1 cellular context compared by ENCODE assay signal in the genomic region with DNA sequence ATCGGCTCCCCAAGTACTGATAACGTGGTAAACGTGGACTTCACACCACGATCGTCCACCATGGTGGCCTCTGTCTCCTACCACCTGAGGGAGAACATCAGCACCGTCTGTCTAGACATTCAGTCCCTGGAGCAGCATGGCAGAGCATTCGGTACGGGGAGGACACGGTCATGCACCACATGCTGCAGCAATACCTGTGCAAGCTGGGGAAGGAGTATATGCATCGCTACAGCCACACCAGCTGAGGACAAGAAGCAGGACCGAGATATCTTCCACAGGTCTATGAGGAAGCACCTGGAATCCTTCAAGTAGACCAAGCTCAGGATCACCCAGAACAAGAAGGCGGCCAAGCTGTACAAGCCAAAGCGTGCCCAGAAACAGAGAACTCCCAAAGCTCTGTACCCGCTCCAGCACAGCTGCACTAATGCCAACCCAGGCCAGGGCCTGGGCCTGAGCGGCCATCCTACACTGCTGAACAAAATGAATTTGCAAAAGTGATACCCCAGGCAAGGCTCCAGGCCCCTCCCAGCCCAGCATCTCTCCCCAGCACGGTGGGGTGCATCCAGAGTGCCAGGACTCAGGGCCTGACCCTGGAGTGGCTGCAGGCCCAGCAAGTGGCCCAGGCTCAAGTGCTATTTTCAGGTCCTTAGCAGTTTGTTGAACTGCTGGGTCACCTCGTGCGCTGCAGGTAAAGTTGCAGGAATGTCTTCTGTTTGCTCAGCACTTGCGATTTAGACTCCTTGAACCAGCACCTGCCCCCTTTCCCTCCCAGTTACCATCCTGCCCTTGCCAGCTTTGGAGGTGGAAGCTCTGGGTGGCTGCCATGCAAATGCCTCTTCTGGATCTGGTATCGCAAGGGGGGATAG.
TF ChIP-seq lines count a peak whose summit lies in the region.

No MANE protein-coding gene starts in this region.

TF ChIP-seq in K562, 482 proteins besides CTCF, POLR2A, EP300 and RAD21 (continued from another document and continues in another):
- TF ChIP-seq, protein P1, sequence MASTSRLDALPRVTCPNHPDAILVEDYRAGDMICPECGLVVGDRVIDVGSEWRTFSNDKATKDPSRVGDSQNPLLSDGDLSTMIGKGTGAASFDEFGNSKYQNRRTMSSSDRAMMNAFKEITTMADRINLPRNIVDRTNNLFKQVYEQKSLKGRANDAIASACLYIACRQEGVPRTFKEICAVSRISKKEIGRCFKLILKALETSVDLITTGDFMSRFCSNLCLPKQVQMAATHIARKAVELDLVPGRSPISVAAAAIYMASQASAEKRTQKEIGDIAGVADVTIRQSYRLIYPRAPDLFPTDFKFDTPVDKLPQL (IDR thresholded peaks at IDR 0.05; ENCODE audit: extremely low read depth, insufficient read length) = no peak
- TF ChIP-seq MTA1 (IDR thresholded peaks at IDR 0.05; ENCODE audit: borderline replicate concordance) = no peak
- TF ChIP-seq, protein P2, sequence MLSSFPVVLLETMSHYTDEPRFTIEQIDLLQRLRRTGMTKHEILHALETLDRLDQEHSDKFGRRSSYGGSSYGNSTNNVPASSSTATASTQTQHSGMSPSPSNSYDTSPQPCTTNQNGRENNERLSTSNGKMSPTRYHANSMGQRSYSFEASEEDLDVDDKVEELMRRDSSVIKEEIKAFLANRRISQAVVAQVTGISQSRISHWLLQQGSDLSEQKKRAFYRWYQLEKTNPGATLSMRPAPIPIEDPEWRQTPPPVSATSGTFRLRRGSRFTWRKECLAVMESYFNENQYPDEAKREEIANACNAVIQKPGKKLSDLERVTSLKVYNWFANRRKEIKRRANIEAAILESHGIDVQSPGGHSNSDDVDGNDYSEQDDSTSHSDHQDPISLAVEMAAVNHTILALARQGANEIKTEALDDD (IDR thresholded peaks at IDR 0.05) = no peak
- TF ChIP-seq, protein P3, sequence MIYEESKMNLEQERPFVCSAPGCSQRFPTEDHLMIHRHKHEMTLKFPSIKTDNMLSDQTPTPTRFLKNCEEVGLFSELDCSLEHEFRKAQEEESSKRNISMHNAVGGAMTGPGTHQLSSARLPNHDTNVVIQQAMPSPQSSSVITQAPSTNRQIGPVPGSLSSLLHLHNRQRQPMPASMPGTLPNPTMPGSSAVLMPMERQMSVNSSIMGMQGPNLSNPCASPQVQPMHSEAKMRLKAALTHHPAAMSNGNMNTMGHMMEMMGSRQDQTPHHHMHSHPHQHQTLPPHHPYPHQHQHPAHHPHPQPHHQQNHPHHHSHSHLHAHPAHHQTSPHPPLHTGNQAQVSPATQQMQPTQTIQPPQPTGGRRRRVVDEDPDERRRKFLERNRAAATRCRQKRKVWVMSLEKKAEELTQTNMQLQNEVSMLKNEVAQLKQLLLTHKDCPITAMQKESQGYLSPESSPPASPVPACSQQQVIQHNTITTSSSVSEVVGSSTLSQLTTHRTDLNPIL (CRISPR knock-in tag; IDR thresholded peaks at IDR 0.05) = no peak; the same call in 1 of the 2 replicates
- TF ChIP-seq ZBTB17 (CRISPR knock-in tag; IDR thresholded peaks at IDR 0.05) = no peak
- TF ChIP-seq TEAD1 (CRISPR knock-in tag; IDR thresholded peaks at IDR 0.05) = no peak
- TF ChIP-seq, protein P4, sequence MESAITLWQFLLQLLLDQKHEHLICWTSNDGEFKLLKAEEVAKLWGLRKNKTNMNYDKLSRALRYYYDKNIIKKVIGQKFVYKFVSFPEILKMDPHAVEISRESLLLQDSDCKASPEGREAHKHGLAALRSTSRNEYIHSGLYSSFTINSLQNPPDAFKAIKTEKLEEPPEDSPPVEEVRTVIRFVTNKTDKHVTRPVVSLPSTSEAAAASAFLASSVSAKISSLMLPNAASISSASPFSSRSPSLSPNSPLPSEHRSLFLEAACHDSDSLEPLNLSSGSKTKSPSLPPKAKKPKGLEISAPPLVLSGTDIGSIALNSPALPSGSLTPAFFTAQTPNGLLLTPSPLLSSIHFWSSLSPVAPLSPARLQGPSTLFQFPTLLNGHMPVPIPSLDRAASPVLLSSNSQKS (CRISPR knock-in tag; IDR thresholded peaks at IDR 0.05) = no peak
- TF ChIP-seq SMARCA4 (IDR thresholded peaks at IDR 0.05) = no peak
- TF ChIP-seq SREBF1 (IDR thresholded peaks at IDR 0.05; ENCODE audit: borderline replicate concordance, low read depth, low read length) = no peak
- TF ChIP-seq, protein P5, sequence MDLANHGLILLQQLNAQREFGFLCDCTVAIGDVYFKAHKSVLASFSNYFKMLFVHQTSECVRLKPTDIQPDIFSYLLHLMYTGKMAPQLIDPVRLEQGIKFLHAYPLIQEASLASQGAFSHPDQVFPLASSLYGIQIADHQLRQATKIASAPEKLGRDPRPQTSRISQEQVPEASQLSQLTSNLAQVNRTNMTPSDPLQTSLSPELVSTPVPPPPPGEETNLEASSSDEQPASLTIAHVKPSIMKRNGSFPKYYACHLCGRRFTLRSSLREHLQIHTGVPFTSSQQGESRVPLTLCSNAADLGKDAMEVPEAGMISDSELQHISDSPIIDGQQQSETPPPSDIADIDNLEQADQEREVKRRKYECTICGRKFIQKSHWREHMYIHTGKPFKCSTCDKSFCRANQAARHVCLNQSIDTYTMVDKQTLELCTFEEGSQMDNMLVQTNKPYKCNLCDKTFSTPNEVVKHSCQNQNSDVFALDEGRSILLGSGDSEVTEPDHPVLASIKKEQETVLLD (IDR thresholded peaks at IDR 0.05) = no peak
- TF ChIP-seq RBM25 (IDR thresholded peaks at IDR 0.05; ENCODE audit: low read depth, low read length, severe bottlenecking) = no peak
- no peak for TF ChIP-seq NR2F6 (CRISPR knock-in tag; IDR thresholded peaks at IDR 0.05)
- TF ChIP-seq, protein P6, sequence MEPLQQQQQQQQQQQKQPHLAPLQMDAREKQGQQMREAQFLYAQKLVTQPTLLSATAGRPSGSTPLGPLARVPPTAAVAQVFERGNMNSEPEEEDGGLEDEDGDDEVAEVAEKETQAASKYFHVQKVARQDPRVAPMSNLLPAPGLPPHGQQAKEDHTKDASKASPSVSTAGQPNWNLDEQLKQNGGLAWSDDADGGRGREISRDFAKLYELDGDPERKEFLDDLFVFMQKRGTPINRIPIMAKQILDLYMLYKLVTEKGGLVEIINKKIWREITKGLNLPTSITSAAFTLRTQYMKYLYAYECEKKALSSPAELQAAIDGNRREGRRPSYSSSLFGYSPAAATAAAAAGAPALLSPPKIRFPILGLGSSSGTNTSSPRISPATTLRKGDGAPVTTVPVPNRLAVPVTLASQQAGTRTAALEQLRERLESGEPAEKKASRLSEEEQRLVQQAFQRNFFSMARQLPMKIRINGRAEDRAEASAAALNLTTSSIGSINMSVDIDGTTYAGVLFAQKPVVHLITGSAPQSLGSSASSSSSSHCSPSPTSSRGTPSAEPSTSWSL (CRISPR knock-in tag; IDR thresholded peaks at IDR 0.05; ENCODE audit: borderline replicate concordance) = no peak
- TF ChIP-seq, protein P7, sequence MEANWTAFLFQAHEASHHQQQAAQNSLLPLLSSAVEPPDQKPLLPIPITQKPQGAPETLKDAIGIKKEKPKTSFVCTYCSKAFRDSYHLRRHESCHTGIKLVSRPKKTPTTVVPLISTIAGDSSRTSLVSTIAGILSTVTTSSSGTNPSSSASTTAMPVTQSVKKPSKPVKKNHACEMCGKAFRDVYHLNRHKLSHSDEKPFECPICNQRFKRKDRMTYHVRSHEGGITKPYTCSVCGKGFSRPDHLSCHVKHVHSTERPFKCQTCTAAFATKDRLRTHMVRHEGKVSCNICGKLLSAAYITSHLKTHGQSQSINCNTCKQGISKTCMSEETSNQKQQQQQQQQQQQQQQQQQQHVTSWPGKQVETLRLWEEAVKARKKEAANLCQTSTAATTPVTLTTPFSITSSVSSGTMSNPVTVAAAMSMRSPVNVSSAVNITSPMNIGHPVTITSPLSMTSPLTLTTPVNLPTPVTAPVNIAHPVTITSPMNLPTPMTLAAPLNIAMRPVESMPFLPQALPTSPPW (CRISPR knock-in tag; IDR thresholded peaks at IDR 0.05) = no peak
- TF ChIP-seq EZH2 (IDR thresholded peaks at IDR 0.05; ENCODE audit: borderline replicate concordance, low read depth, low read length) = no peak
- TF ChIP-seq ZNF146 (CRISPR knock-in tag; IDR thresholded peaks at IDR 0.05; ENCODE audit: unreplicated experiment) = no peak
- TF ChIP-seq CSDE1 (IDR thresholded peaks at IDR 0.05) = no peak
- TF ChIP-seq, protein P8, sequence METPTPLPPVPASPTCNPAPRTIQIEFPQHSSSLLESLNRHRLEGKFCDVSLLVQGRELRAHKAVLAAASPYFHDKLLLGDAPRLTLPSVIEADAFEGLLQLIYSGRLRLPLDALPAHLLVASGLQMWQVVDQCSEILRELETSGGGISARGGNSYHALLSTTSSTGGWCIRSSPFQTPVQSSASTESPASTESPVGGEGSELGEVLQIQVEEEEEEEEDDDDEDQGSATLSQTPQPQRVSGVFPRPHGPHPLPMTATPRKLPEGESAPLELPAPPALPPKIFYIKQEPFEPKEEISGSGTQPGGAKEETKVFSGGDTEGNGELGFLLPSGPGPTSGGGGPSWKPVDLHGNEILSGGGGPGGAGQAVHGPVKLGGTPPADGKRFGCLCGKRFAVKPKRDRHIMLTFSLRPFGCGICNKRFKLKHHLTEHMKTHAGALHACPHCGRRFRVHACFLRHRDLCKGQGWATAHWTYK (CRISPR knock-in tag; IDR thresholded peaks at IDR 0.05) = 0 out of 2 replicates have a peak, but pooled peaks have one; percentile 48
- no peak for TF ChIP-seq ARID1B (IDR thresholded peaks at IDR 0.05)
- no peak for TF ChIP-seq EP400 (IDR thresholded peaks at IDR 0.05)
- TF ChIP-seq ZNF212 (CRISPR knock-in tag; IDR thresholded peaks at IDR 0.05) = no peak
- TF ChIP-seq ELF4 (CRISPR knock-in tag; IDR thresholded peaks at IDR 0.05) = no peak
- TF ChIP-seq, protein P9, sequence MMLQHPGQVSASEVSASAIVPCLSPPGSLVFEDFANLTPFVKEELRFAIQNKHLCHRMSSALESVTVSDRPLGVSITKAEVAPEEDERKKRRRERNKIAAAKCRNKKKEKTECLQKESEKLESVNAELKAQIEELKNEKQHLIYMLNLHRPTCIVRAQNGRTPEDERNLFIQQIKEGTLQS (IDR thresholded peaks at IDR 0.05) = no peak
- TF ChIP-seq, protein P9 (CRISPR knock-in tag; conservative IDR thresholded peaks at IDR 0.05) = no peak
- no peak for TF ChIP-seq KLF10 (CRISPR knock-in tag; IDR thresholded peaks at IDR 0.05)
- TF ChIP-seq HNRNPH1 (optimal IDR thresholded peaks at IDR 0.05; ENCODE audit: low read depth, low read length) = no peak
- TF ChIP-seq, protein P10, sequence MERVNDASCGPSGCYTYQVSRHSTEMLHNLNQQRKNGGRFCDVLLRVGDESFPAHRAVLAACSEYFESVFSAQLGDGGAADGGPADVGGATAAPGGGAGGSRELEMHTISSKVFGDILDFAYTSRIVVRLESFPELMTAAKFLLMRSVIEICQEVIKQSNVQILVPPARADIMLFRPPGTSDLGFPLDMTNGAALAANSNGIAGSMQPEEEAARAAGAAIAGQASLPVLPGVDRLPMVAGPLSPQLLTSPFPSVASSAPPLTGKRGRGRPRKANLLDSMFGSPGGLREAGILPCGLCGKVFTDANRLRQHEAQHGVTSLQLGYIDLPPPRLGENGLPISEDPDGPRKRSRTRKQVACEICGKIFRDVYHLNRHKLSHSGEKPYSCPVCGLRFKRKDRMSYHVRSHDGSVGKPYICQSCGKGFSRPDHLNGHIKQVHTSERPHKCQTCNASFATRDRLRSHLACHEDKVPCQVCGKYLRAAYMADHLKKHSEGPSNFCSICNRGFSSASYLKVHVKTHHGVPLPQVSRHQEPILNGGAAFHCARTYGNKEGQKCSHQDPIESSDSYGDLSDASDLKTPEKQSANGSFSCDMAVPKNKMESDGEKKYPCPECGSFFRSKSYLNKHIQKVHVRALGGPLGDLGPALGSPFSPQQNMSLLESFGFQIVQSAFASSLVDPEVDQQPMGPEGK (CRISPR knock-in tag; IDR thresholded peaks at IDR 0.05; ENCODE audit: borderline replicate concordance) = no peak
- TF ChIP-seq ZNF133 (CRISPR knock-in tag; IDR thresholded peaks at IDR 0.05) = no peak
- TF ChIP-seq, protein P11, sequence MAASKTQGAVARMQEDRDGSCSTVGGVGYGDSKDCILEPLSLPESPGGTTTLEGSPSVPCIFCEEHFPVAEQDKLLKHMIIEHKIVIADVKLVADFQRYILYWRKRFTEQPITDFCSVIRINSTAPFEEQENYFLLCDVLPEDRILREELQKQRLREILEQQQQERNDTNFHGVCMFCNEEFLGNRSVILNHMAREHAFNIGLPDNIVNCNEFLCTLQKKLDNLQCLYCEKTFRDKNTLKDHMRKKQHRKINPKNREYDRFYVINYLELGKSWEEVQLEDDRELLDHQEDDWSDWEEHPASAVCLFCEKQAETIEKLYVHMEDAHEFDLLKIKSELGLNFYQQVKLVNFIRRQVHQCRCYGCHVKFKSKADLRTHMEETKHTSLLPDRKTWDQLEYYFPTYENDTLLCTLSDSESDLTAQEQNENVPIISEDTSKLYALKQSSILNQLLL (CRISPR knock-in tag; IDR thresholded peaks at IDR 0.05; ENCODE audit: borderline replicate concordance) = no peak
- TF ChIP-seq CBX8 (IDR thresholded peaks at IDR 0.05; ENCODE audit: borderline replicate concordance, extremely low read depth, low read depth, low read length, poor library complexity, severe bottlenecking) = no peak
- TF ChIP-seq GABPB2 (CRISPR knock-in tag; conservative IDR thresholded peaks at IDR 0.05) = peak; percentile 83; the same call in 1 of the 2 replicates
- no peak for TF ChIP-seq MYNN (IDR thresholded peaks at IDR 0.05)
- TF ChIP-seq MYNN (CRISPR knock-in tag; IDR thresholded peaks at IDR 0.05) = no peak
- no peak for TF ChIP-seq PHF20 (IDR thresholded peaks at IDR 0.05; ENCODE audit: partially characterized antibody)
- TF ChIP-seq CEBPG (CRISPR knock-in tag; IDR thresholded peaks at IDR 0.05) = no peak
- TF ChIP-seq CEBPG (tag; conservative IDR thresholded peaks at IDR 0.05 in 1 of 2, IDR thresholded peaks at IDR 0.05 in 1 of 2) = no peak
- TF ChIP-seq NELFE (IDR thresholded peaks at IDR 0.05; ENCODE audit: insufficient read depth, insufficient read length) = no peak
- no peak for TF ChIP-seq ZSCAN29 (IDR thresholded peaks at IDR 0.05)
- TF ChIP-seq ASH1L (IDR thresholded peaks at IDR 0.05; ENCODE audit: borderline replicate concordance, low read depth, partially characterized antibody) = no peak
